14 cellular contexts compared by ENCODE assay signal in the genomic region with DNA sequence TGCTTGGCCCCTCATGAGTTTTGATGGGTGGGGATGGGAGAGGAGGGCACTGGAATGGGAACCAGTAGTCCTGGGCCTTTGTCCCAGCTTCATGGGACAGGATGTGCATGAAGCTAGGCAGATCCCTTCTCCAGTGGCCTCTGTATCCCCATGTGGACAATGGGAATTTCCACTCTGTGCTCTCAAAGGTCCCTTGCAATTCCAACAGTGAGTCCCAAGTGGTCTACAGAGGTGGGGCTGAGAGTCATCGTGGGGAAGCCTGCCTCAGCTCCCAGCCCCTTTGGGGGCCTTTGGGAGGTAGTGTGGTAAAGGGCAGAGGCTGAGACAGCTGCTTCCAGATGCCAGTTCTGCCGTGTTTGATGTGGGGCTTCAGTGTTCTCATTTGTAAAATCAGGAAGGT. TPM values are rescaled to one million over a fixed set of nuclear protein-coding genes. Genes with fewer than 3 reads are reported as not detected.
DNase-seq lines count a peak whose midpoint lies in the region; ATAC-seq and TF ChIP-seq lines count a peak whose summit lies in the region.
"Had no signal": no experiment of that assay in that cellular context is flagged by ENCODE, and none has a peak within 500 bp of the region (broad histone marks: within the 10 kb centered on the region; RNA-seq: fewer than 3 reads in every experiment).

No MANE protein-coding gene starts in this region.

- peaks cover 12% of the 10 kb centered on the region for H3K27me3 Mint-ChIP-seq in GM23338 (ENCODE audit: insufficient read depth, low read depth, poor library complexity)

- H2BK5ac ChIP-seq in neuronal stem cell (ENCODE audit: low read length): peak overlapping the region; percentile 19
- H2BK5ac ChIP-seq in mesendoderm (ENCODE audit: low read length): no peak overlapping the region

- no peaks in the 10 kb centered on the region for H4K20me1 ChIP-seq in GM23338 (replicated peaks; ENCODE audit: insufficient read depth)

- peaks cover 0 to 2% of the 10 kb centered on the region in 2 donors for H3K9me3 ChIP-seq in neuronal stem cell (replicated peaks in 1 of 2; ENCODE audit: control insufficient read depth in 2 of 2, insufficient read depth in 1 of 2, low read depth in 1 of 2, low read length in 2 of 2)
- H3K9me3 ChIP-seq: lower lobe of right lung had no signal

- no peaks in the 10 kb centered on the region for H3K9me2 ChIP-seq in GM23338 (ENCODE audit: insufficient read depth)

- no peak overlapping the region for H2AFZ ChIP-seq in GM23338
- H2AFZ ChIP-seq in neuronal stem cell (ENCODE audit: low read length): no peak overlapping the region

- H2BK15ac ChIP-seq in neuronal stem cell (ENCODE audit: low read length) (no peak overlapping the region), mesendoderm (replicated peaks; ENCODE audit: low read depth) (no peak overlapping the region)

- H2BK12ac ChIP-seq in neuronal stem cell (ENCODE audit: low read length): no peak overlapping the region

- H4K91ac ChIP-seq in neuronal stem cell (ENCODE audit: low read depth, low read length, poor library complexity): no peak overlapping the region

- H2AK5ac ChIP-seq in neuronal stem cell (ENCODE audit: low read depth, low read length) (no peak overlapping the region), mesendoderm (ENCODE audit: low read length) (no peak overlapping the region)

- no peak overlapping the region for H3K23ac ChIP-seq in neuronal stem cell (ENCODE audit: low read depth, low read length, poor library complexity)
- H3K23ac ChIP-seq in mesendoderm (ENCODE audit: low read length): no peak overlapping the region

- H3K4me3 ChIP-seq in GM23338 (no peak overlapping the region), neuronal stem cell (ENCODE audit: low read length in 2 of 2) (no peak overlapping the region), mesendoderm (ENCODE audit: low read length) (no peak overlapping the region)
- H3K4me3 ChIP-seq: lower lobe of right lung had no signal

- H3K79me1 ChIP-seq in neuronal stem cell (ENCODE audit: low read depth, low read length) (peaks cover 11% of the 10 kb centered on the region), mesendoderm (ENCODE audit: low read length) (peaks cover 7% of the 10 kb centered on the region)

- H3K4me3 Mint-ChIP-seq in GM23338: no peak overlapping the region
- H3K4me3 Mint-ChIP-seq: CD14-positive monocyte had no signal

- H3K4me1 ChIP-seq in GM23338 (ENCODE audit: insufficient read depth) (peaks cover 9% of the 10 kb centered on the region), neuronal stem cell (ENCODE audit: control insufficient read depth in 2 of 2, insufficient read depth in 1 of 2, low read depth in 1 of 2, low read length in 2 of 2) (peaks cover 8 to 11% of the 10 kb centered on the region in 2 donors), mesendoderm (ENCODE audit: control insufficient read depth, low read depth, low read length) (peaks cover 4% of the 10 kb centered on the region)

- no peak overlapping the region for H3K4me2 ChIP-seq in GM23338
- H3K4me2 ChIP-seq in neuronal stem cell (ENCODE audit: insufficient read depth, low read length, poor library complexity, severe bottlenecking): no peak overlapping the region
- H3K4me2 ChIP-seq in mesendoderm (ENCODE audit: low read length): no peak overlapping the region

- H3K18ac ChIP-seq in neuronal stem cell (ENCODE audit: low read length) (no peak overlapping the region), mesendoderm (ENCODE audit: low read length) (no peak overlapping the region)

- WGBS in neuronal stem cell (ENCODE audit: extremely low coverage in 2 of 2, insufficient read length in 2 of 2, insufficient replicate concordance in 1 of 2), 2 donors: no CpG with 5 or more reads among the region's 2 CpGs
- WGBS in mesendoderm (ENCODE audit: extremely low coverage, insufficient coverage, low lambda C conversion rate): no CpG with 5 or more reads among the region's 2 CpGs

- H3K4ac ChIP-seq in neuronal stem cell (ENCODE audit: low read length): no peak overlapping the region
- no peak overlapping the region for H3K4ac ChIP-seq in mesendoderm (ENCODE audit: low read depth, low read length)

- TF ChIP-seq CTCF in 22Rv1 (IDR thresholded peaks at IDR 0.05): no peak
- TF ChIP-seq CTCF in GM23338 (conservative IDR thresholded peaks at IDR 0.05; ENCODE audit: low read depth in 2 of 2): no peak

- DNase-seq in GM23338 (ENCODE audit: low spot score): no peak
- no peak for DNase-seq in neuronal stem cell (ENCODE audit: low spot score)
- DNase-seq in COLO829 (ENCODE audit: low spot score): no peak
- DNase-seq in mesendoderm: no peak
- no peak for DNase-seq in cortex of kidney (lab: John Stamatoyannopoulos, UW)
- DNase-seq: effector memory CD4-positive, alpha-beta T cell; lower lobe of right lung; NCI-H1105; NCI-H446; T1000 had no signal

- no peak for ATAC-seq in GM23338
- ATAC-seq in SK-N-SH treated with all-trans-retinoic acid at 6 μM for 48 hours: no peak
- ATAC-seq: lower lobe of right lung had no signal

- H3K36me3 Mint-ChIP-seq in GM23338 (ENCODE audit: low read depth): peaks cover 27% of the 10 kb centered on the region

- H3K79me2 ChIP-seq in GM23338 (replicated peaks; ENCODE audit: insufficient read depth) (0 out of 2 replicates have a peak, but pooled peaks cover 2% of the 10 kb centered on the region), mesendoderm (ENCODE audit: control insufficient read depth, insufficient read depth, low read length) (peaks cover 7% of the 10 kb centered on the region)

- H3K4me1 Mint-ChIP-seq in GM23338: peaks cover 16% of the 10 kb centered on the region

- no peak overlapping the region for H4K8ac ChIP-seq in neuronal stem cell (ENCODE audit: low read depth, low read length)
- no peak overlapping the region for H4K8ac ChIP-seq in mesendoderm (ENCODE audit: low read depth, low read length)

- H3F3A ChIP-seq in GM23338 (replicated peaks; ENCODE audit: low read depth): peaks cover 12% of the 10 kb centered on the region; the same call in 1 of the 2 replicates

- no peak overlapping the region for H3K14ac ChIP-seq in neuronal stem cell (ENCODE audit: low read length)

- H3K9ac ChIP-seq in neuronal stem cell (ENCODE audit: low read depth, low read length, poor library complexity): no peak overlapping the region
- no peak overlapping the region for H3K9ac ChIP-seq in mesendoderm (ENCODE audit: low read length)

- H2BK120ac ChIP-seq in neuronal stem cell (ENCODE audit: low read depth, low read length) (no peak overlapping the region), mesendoderm (ENCODE audit: low read depth, low read length) (no peak overlapping the region)

- H3K27ac Mint-ChIP-seq in GM23338: 0 out of 2 replicates have a peak overlapping the region, but pooled peaks have one; percentile 72

- H3K36me3 ChIP-seq in GM23338 (ENCODE audit: insufficient read depth) (no peaks in the 10 kb centered on the region; the same call in 1 of the 2 replicates), neuronal stem cell (replicated peaks in 1 of 2; ENCODE audit: control insufficient read depth in 2 of 2, insufficient read depth in 2 of 2, low read length in 2 of 2) (peaks cover 25 to 46% of the 10 kb centered on the region in 2 donors), mesendoderm (ENCODE audit: control insufficient read depth, insufficient read depth, low read length) (peaks cover 4% of the 10 kb centered on the region)

- no peak overlapping the region for H3K56ac ChIP-seq in mesendoderm (ENCODE audit: low read length)

- H3K27me3 ChIP-seq in GM23338 (ENCODE audit: insufficient read depth) (no peaks in the 10 kb centered on the region), neuronal stem cell (ENCODE audit: control insufficient read depth in 3 of 3, insufficient read depth in 3 of 3, low read depth in 1 of 3, low read length in 3 of 3) (no peaks in the 10 kb centered on the region), mesendoderm (ENCODE audit: insufficient read depth, low read length, poor library complexity) (no peaks in the 10 kb centered on the region)

- no peaks in the 10 kb centered on the region for H3K9me3 Mint-ChIP-seq in GM23338
- H3K9me3 Mint-ChIP-seq: CD14-positive monocyte had no signal

- no peak overlapping the region for H4K5ac ChIP-seq in mesendoderm (ENCODE audit: low read length)

- H3K27ac ChIP-seq in 22Rv1 (peak overlapping the region; percentile 91), GM23338 (ENCODE audit: low read depth) (no peak overlapping the region), cingulate gyrus (ENCODE audit: low read depth, low read length) (peak overlapping the region; percentile 49), neuronal stem cell (replicated peaks; ENCODE audit: low read length) (no peak overlapping the region), mesendoderm (ENCODE audit: low read depth, low read length) (no peak overlapping the region)

TF ChIP-seq in GM23338, 12 proteins besides CTCF, POLR2A, EP300 and RAD21 (continues in another document):
- no peak for TF ChIP-seq EZH2phosphoT487 (IDR thresholded peaks at IDR 0.05; ENCODE audit: unreplicated experiment)

RNA-seq across cellular contexts. Expression of a gene that starts 1.9 kb away (rescaled TPM):
- 4.1 and 10.4 TPM in 2 replicates for total RNA-seq in GM23338 (2014; rRNA removed; shearing (Covaris generic))
- polyA plus RNA-seq in GM23338 (2016; fragmentation: Nextera tagmentation; extraction: Ambion mirVana): 16.8 and 23.4 TPM in 2 replicates
- polyA plus RNA-seq in neuronal stem cell (2013, experiment 1 of 2): 13.0 TPM
- polyA plus RNA-seq in neuronal stem cell (2013, experiment 2 of 2): 12.5 TPM
- 9.4 TPM for polyA plus RNA-seq in mesendoderm (2013, experiment 1 of 2)
- polyA plus RNA-seq in mesendoderm (2013, experiment 2 of 2): 8.5 TPM
- polyA plus RNA-seq: CD14-positive monocyte had no signal

RNA-seq across cellular contexts. Expression of a gene that starts 28.5 kb away (rescaled TPM):
- 20.2 and 21.3 TPM in 2 replicates for total RNA-seq in GM23338 (2014; rRNA removed; shearing (Covaris generic))
- 9.8 and 10.3 TPM in 2 replicates for polyA plus RNA-seq in GM23338 (2016; fragmentation: Nextera tagmentation; extraction: Ambion mirVana)
- polyA plus RNA-seq in neuronal stem cell (2013, experiment 1 of 2): 10.1 TPM
- polyA plus RNA-seq in neuronal stem cell (2013, experiment 2 of 2): 9.7 TPM
- polyA plus RNA-seq in mesendoderm (2013, experiment 1 of 2): 17.4 TPM
- polyA plus RNA-seq in mesendoderm (2013, experiment 2 of 2): 17.8 TPM

RNA-seq across cellular contexts. Expression of a gene that starts 28.6 kb away (rescaled TPM):
- total RNA-seq in GM23338 (2014; rRNA removed; shearing (Covaris generic)): 107 and 117 TPM in 2 replicates
- 25.5 and 28.4 TPM in 2 replicates for polyA plus RNA-seq in GM23338 (2016; fragmentation: Nextera tagmentation; extraction: Ambion mirVana)
- polyA plus RNA-seq in neuronal stem cell (2013, experiment 1 of 2): 25.1 TPM
- 24.6 TPM for polyA plus RNA-seq in neuronal stem cell (2013, experiment 2 of 2)
- polyA plus RNA-seq in mesendoderm (2013, experiment 1 of 2): 41.8 TPM
- 41.3 TPM for polyA plus RNA-seq in mesendoderm (2013, experiment 2 of 2)

RNA-seq across cellular contexts. Expression of a gene that starts 37.0 kb away (rescaled TPM):
- total RNA-seq in GM23338 (2014; rRNA removed; shearing (Covaris generic)): 75.7 and 80.5 TPM in 2 replicates
- 35.3 and 37.3 TPM in 2 replicates for polyA plus RNA-seq in GM23338 (2016; fragmentation: Nextera tagmentation; extraction: Ambion mirVana)
- 28.5 TPM for polyA plus RNA-seq in neuronal stem cell (2013, experiment 1 of 2)
- 29.6 TPM for polyA plus RNA-seq in neuronal stem cell (2013, experiment 2 of 2)
- 52.4 TPM for polyA plus RNA-seq in mesendoderm (2013, experiment 1 of 2)
- polyA plus RNA-seq in mesendoderm (2013, experiment 2 of 2): 53.7 TPM

RNA-seq across cellular contexts. Expression of a gene that starts 37.2 kb away (rescaled TPM):
- 29.8 and 34.0 TPM in 2 replicates for total RNA-seq in GM23338 (2014; rRNA removed; shearing (Covaris generic))
- 23.0 and 26.1 TPM in 2 replicates for polyA plus RNA-seq in GM23338 (2016; fragmentation: Nextera tagmentation; extraction: Ambion mirVana)
- 19.9 TPM for polyA plus RNA-seq in neuronal stem cell (2013, experiment 1 of 2)
- polyA plus RNA-seq in neuronal stem cell (2013, experiment 2 of 2): 19.3 TPM
- 4.8 TPM for polyA plus RNA-seq in mesendoderm (2013, experiment 1 of 2)
- polyA plus RNA-seq in mesendoderm (2013, experiment 2 of 2): 5.4 TPM

Comparison
In these comparisons a context has a peak if more than half of its experiments do, and no peak if none do; other contexts are left out.
1. H3K27ac ChIP-seq: peak in 22Rv1 (single experiment) and cingulate gyrus (single experiment); none in GM23338 (single experiment), neuronal stem cell (single experiment) and mesendoderm (single experiment).